In genomic region chr3:45026957-45027356, GRCh38 we compare ENCODE assay signal across 10 cellular contexts. TPM values are rescaled to one million over a fixed set of nuclear protein-coding genes. Genes with fewer than 3 reads are reported as not detected.
DNase-seq lines count a peak whose midpoint lies in the region; TF ChIP-seq lines count a peak whose summit lies in the region.
"Had no signal": no experiment of that assay in that cellular context is flagged by ENCODE, and none has a peak within 500 bp of the region (broad histone marks: within the 10 kb centered on the region; RNA-seq: fewer than 3 reads in every experiment).

No MANE protein-coding gene starts in this region.

- DNase-seq in T1000 (lab: John Stamatoyannopoulos, UW), result peak; percentile 68
- peak; percentile 33 for DNase-seq in fibroblast of villous mesenchyme (ENCODE audit: low read depth)
- DNase-seq in neural crest cell (ENCODE audit: low read depth, low spot score), result no peak
- no peak for DNase-seq in activated CD8-positive, alpha-beta memory T cell treated with anti-CD3 and anti-CD28 coated beads, Interleukin-2, amount 50 U/mL, for 48 hours
- DNase-seq in NCI-H1048 (lab: John Stamatoyannopoulos, UW), result no peak
- no peak for DNase-seq in HuH-7 (ENCODE audit: low spot score)
- DNase-seq in effector CD8-positive, alpha-beta T cell (lab: John Stamatoyannopoulos, UW), result no peak
- DNase-seq: NCI-H526 had no signal

- H3K36me3 Mint-ChIP-seq in neural crest cell (ENCODE audit: low read depth), result no peaks in the 10 kb centered on the region

- H3K4me1 ChIP-seq in ACC112 (ENCODE audit: control insufficient read depth, insufficient read depth, low read length, unreplicated experiment), result peaks cover 26% of the 10 kb centered on the region

- H3K27me3 Mint-ChIP-seq in neural crest cell (ENCODE audit: low read depth), result peaks cover 3% of the 10 kb centered on the region

- peaks cover 9% of the 10 kb centered on the region for H3K4me1 Mint-ChIP-seq in neural crest cell

- H3K27ac ChIP-seq in ACC112 (ENCODE audit: low read depth, low read length), result peak overlapping the region; percentile 62
- H3K27ac ChIP-seq: neutrophil had no signal

- H3K4me3 Mint-ChIP-seq in neural crest cell, result no peak overlapping the region

- no peaks in the 10 kb centered on the region for H3K27me3 ChIP-seq in ACC112 (ENCODE audit: insufficient read depth, low read length)

- TF ChIP-seq CTCF in fibroblast of villous mesenchyme (IDR thresholded peaks at IDR 0.05; ENCODE audit: insufficient read depth, low read depth, low read length), result no peak
- no peak for TF ChIP-seq CTCF in neural crest cell (conservative IDR thresholded peaks at IDR 0.05)

- peak overlapping the region; percentile 81 for H3K27ac Mint-ChIP-seq in neural crest cell (ENCODE audit: unreplicated experiment)

- H3K9me3 Mint-ChIP-seq in neural crest cell, result no peaks in the 10 kb centered on the region

- no peaks in the 10 kb centered on the region for H3K79me2 ChIP-seq in ACC112 (ENCODE audit: control insufficient read depth, insufficient read depth, low read length, unreplicated experiment)

- peak overlapping the region; percentile 71 for H3K4me3 ChIP-seq in ACC112 (ENCODE audit: low read depth, low read length)
- H3K4me3 ChIP-seq in fibroblast of villous mesenchyme (ENCODE audit: low read depth, low read length), result no peak overlapping the region

- H3K36me3 ChIP-seq in ACC112 (ENCODE audit: insufficient read depth, low read length), result no peaks in the 10 kb centered on the region
- H3K36me3 ChIP-seq: neutrophil had no signal

- no peak overlapping the region for H2AFZ ChIP-seq in ACC112 (ENCODE audit: low read length, unreplicated experiment)

RNA-seq across cellular contexts. Expression of gene CLEC3B, which starts 0.9 kb away (rescaled TPM):
- 0.43 and 0.64 TPM in 2 replicates for total RNA-seq in fibroblast of villous mesenchyme
- total RNA-seq in neural crest cell, result not detected in 2 replicates

RNA-seq across cellular contexts. Expression of gene EXOSC7, which starts 50.9 kb away (rescaled TPM):
- 27.1 and 32.4 TPM in 2 replicates for total RNA-seq in fibroblast of villous mesenchyme
- 50.7 and 55.6 TPM in 2 replicates for total RNA-seq in neural crest cell

RNA-seq across cellular contexts. Expression of gene ZDHHC3, which starts 51.0 kb away (rescaled TPM):
- 58.3 and 60.0 TPM in 2 replicates for total RNA-seq in fibroblast of villous mesenchyme
- total RNA-seq in neural crest cell, result 56.7 and 62.2 TPM in 2 replicates

Comparison
In these comparisons a context has a peak if more than half of its experiments do, and no peak if none do; other contexts are left out.
1. DNase-seq: peak in T1000 (single experiment) and fibroblast of villous mesenchyme (single experiment); none in neural crest cell (single experiment), activated CD8-positive, alpha-beta memory T cell treated with anti-CD3 and anti-CD28 coated beads, Interleukin-2, amount 50 U/mL, for 48 hours (single experiment), NCI-H1048 (single experiment), HuH-7 (single experiment) and effector CD8-positive, alpha-beta T cell (single experiment).